8 cellular contexts compared by ENCODE assay signal in genomic region chr20:33456916-33457642, GRCh38. TPM values are rescaled to one million over a fixed set of nuclear protein-coding genes. Genes with fewer than 3 reads are reported as not detected.
A peak's percentile ranks its signal among the peaks of the same experiment; 100 is the strongest.
DNase-seq lines count a peak whose midpoint lies in the region; ATAC-seq, FAIRE-seq and TF ChIP-seq lines count a peak whose summit lies in the region.
"Not testable (repeated sequence)": the region's sequence is repeated elsewhere in the genome, so short reads cannot be mapped to it uniquely, and the experiment has no call there.

No MANE protein-coding gene starts in this region.

- POLR2A ChIA-PET in AG04449 (lab: Yijun Ruan, JAX), result not testable (repeated sequence)

- DNase-seq in AG04449 (ENCODE audit: low read depth, low spot score), result not testable (repeated sequence)
- peak; percentile 56 for DNase-seq in MV-4-11 (lab: John Stamatoyannopoulos, UW)
- DNase-seq in RCC 7860 (ENCODE audit: low spot score), result peak; percentile 68
- DNase-seq in activated CD8-positive, alpha-beta memory T cell treated with anti-CD3 and anti-CD28 coated beads, Interleukin-2, amount 50 U/mL, for 24 hours (ENCODE audit: extremely low read depth), result peak; percentile 49
- DNase-seq in dorsolateral prefrontal cortex, result peak; percentile 70 to 87 (median 82)
- DNase-seq in left lobe of liver (ENCODE audit: low spot score), result peak; percentile 87
- DNase-seq in stimulated activated CD4-positive, alpha-beta T cell treated with anti-CD3 and anti-CD28 coated beads, Interleukin-15, amount 100 ng/mL, for 48 hours (ENCODE audit: low read depth in 2 of 2), result peak; percentile 61 to 80

- not testable (repeated sequence) for H3K27me3 ChIP-seq in dorsolateral prefrontal cortex

- FAIRE-seq in RCC 7860 (lab: Jason Lieb, UNC), result not testable (repeated sequence)

- CTCF ChIA-PET in AG04449 (lab: Yijun Ruan, JAX), result interaction anchor here (0.6 to 3.0 kb wide), 19 partner anchors 10 to 275 kb away, joined by 3 to 33 read pairs (median 4); partner anchors contain the start of genes ACTL10, C20orf144, CBFA2T2 and ZNF341

- ATAC-seq in GM18858 (IDR thresholded peaks at IDR 0.05; ENCODE audit: unreplicated experiment), result peak; percentile 44
- peak; percentile 100 for ATAC-seq in left lobe of liver

- H3K4me3 ChIP-seq in AG04449 (ENCODE audit: low read depth, low read length); dorsolateral prefrontal cortex: not testable (repeated sequence)

- not testable (repeated sequence) for H3K27ac ChIP-seq in dorsolateral prefrontal cortex

- intact Hi-C loops in dorsolateral prefrontal cortex (cut with DNase I), result loop anchor here (1.0 to 5.0 kb wide), 3 partner anchors 195 to 210 kb away; partner anchors contain the start of gene ACTL10 (in 1 of the 2)

- TF ChIP-seq CTCF in AG04449 (IDR thresholded peaks at IDR 0.05; ENCODE audit: insufficient read depth, low read length, missing control alignments) (peak; percentile 97), dorsolateral prefrontal cortex (IDR thresholded peaks at IDR 0.05 in 54 of 56, conservative IDR thresholded peaks at IDR 0.05 in 2 of 56; ENCODE audit: low read depth in 1 of 56, partially characterized antibody in 56 of 56) (peak; percentile 76 to 98 (median 92))

RNA-seq across cellular contexts. Expression of gene SNTA1, which starts 13.5 kb away (rescaled TPM):
- total RNA-seq in dorsolateral prefrontal cortex, result 100 to 1,000 TPM in 12 of 120 experiments, 10 to 100 TPM in 108; 35.4 to 180 (median 77.4) TPM
- 12.1 TPM for total RNA-seq in left lobe of liver

RNA-seq across cellular contexts. Expression of gene CBFA2T2, which starts 32.8 kb away (rescaled TPM):
- total RNA-seq in dorsolateral prefrontal cortex, result 10 to 100 TPM; 30.2 to 61.1 (median 39.7) TPM
- 5.7 TPM for total RNA-seq in left lobe of liver

RNA-seq across cellular contexts. Expression of gene CDK5RAP1, which starts 55.8 kb away (rescaled TPM):
- 10 to 100 TPM; 30.0 to 60.3 (median 42.9) TPM for total RNA-seq in dorsolateral prefrontal cortex
- total RNA-seq in left lobe of liver, result 17.0 TPM
